8 cellular contexts compared by ENCODE assay signal in the genomic region with DNA sequence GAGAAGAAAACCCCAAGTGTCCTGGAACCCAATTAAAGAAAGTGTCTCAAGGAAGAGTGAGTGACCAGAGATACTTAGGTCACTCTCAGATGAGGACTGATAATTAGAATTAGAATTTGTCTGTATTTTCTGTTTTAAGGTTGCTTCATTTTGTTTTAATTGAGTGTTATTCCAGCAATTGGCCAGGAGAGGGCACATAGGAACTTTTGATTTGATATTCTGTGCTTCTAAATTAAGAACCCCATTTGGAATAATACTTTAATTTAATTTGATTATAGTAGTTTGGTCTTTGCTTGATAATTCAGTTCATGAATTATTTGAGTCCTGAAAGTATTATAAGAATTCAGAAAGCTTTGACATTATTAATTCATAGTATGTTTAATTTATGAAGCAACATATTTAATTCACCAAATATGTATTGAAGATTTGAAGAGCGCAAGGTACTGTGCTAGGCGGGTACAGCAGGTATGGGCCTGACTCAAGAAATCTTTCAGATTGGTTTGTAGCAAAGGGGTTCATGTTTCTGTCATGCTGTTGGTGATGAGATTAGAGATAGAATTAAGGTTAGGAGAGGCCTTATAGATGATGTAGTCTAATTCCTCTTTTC. TPM values are rescaled to one million over a fixed set of nuclear protein-coding genes. Genes with fewer than 3 reads are reported as not detected.
A peak's percentile ranks its signal among the peaks of the same experiment; 100 is the strongest.
DNase-seq lines count a peak whose midpoint lies in the region; TF ChIP-seq lines count a peak whose summit lies in the region.

No MANE protein-coding gene starts in this region.

- H4K20me1 ChIP-seq in osteoblast (ENCODE audit: insufficient read depth, low read length): peaks cover 28% of the 10 kb centered on the region

- H3K79me2 ChIP-seq in osteoblast (ENCODE audit: insufficient read depth, low read length): peaks cover 91% of the 10 kb centered on the region

- H3K27ac ChIP-seq in coronary artery (no peak overlapping the region), osteoblast (ENCODE audit: low read depth, low read length) (no peak overlapping the region)

- no peaks in the 10 kb centered on the region for H3K27me3 ChIP-seq in osteoblast (ENCODE audit: insufficient read depth, low read length)

- H2AFZ ChIP-seq in osteoblast (ENCODE audit: low read length): no peak overlapping the region

- no peak overlapping the region for H3K4me3 ChIP-seq in coronary artery
- no peak overlapping the region for H3K4me3 ChIP-seq in osteoblast (ENCODE audit: insufficient read depth, low read length)

- no peaks in the 10 kb centered on the region for H3K36me3 ChIP-seq in osteoblast (ENCODE audit: insufficient read depth, low read length)

- H3K9me3 ChIP-seq in osteoblast (ENCODE audit: low read depth, low read length): no peaks in the 10 kb centered on the region

- peak; percentile 68 for TF ChIP-seq CTCF in LNCAP (IDR thresholded peaks at IDR 0.05)
- TF ChIP-seq CTCF in coronary artery (IDR thresholded peaks at IDR 0.05): peak; percentile 36
- peak; percentile 62 for TF ChIP-seq CTCF in osteoblast (IDR thresholded peaks at IDR 0.05; ENCODE audit: extremely low read depth, low read depth, low read length)

- H3K4me2 ChIP-seq in osteoblast (ENCODE audit: insufficient read depth, low read length): no peak overlapping the region

- H3K4me1 ChIP-seq in osteoblast (ENCODE audit: insufficient read depth, low read length): peaks cover 11% of the 10 kb centered on the region

- DNase-seq in DMS 273 treated with DMSO at 0.1 percent for 48 hours (lab: John Stamatoyannopoulos, UW) (peak; percentile 1), coronary artery (ENCODE audit: low spot score) (no peak), osteoblast (ENCODE audit: insufficient read length, low spot score, missing footprints) (no peak), cortex of kidney (lab: John Stamatoyannopoulos, UW) (no peak), COR-L47 (lab: John Stamatoyannopoulos, UW) (no peak), HuH-7.5 (ENCODE audit: low spot score) (no peak)
- DNase-seq in activated CD4-positive, alpha-beta T cell treated with anti-CD3 and anti-CD28 coated beads for 1 hour: no peak

RNA-seq across cellular contexts. Expression of a gene that starts 4.9 kb away (rescaled TPM):
- total RNA-seq in osteoblast: 13.3 and 17.4 TPM in 2 replicates

RNA-seq across cellular contexts. Expression of a gene that starts 7.8 kb away (rescaled TPM):
- total RNA-seq in osteoblast: 10.3 and 11.6 TPM in 2 replicates
